In the genomic region with DNA sequence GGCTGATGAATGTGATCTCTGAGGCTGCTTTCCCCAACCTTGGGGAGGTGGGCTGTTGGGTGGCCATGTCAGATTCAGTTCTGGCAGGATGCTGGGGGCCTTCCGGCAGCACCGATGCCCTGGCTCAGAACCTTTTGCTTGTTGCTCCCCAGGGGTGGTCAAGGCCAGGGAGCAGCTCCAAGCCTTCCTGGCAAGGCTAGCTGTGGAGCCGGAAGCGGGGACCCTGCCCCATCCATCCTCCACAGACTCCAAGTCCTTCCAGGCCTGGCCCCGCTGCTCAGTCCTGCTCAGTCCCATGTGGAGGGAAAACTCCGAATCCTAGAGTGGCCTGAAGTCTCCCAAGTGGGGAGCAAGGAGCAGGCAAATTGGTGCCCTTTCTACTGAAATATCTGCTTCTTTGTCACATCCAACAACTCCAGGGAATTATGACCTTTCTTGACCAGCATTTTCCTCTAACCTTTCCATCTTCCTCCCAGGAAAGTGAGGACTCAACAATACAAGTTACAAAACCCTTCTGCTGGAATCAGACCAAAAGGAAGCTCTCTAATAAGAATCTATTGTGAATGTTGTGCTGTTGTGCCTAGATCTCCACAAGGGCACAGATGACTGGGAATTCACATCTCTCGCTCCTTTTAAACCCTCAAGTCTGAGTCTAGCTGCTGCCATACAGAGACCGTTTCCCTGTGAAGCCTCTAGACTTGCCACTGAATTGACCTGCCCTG, we compare ENCODE assay signal across 19 cellular contexts.
DNase-seq lines count a peak whose midpoint lies in the region; ATAC-seq and TF ChIP-seq lines count a peak whose summit lies in the region.
"Had no signal": no experiment of that assay in that cellular context is flagged by ENCODE, and none has a peak within 500 bp of the region (broad histone marks: within the 10 kb centered on the region; RNA-seq: fewer than 3 reads in every experiment).

No MANE protein-coding gene starts in this region.

- TF ChIP-seq POLR2A in esophagus muscularis mucosa (IDR thresholded peaks at IDR 0.05; ENCODE audit: low read depth) (no peak), prostate gland (IDR thresholded peaks at IDR 0.05) (no peak)

- TF ChIP-seq CTCF in esophagus muscularis mucosa (IDR thresholded peaks at IDR 0.05) (no peak), left lung (IDR thresholded peaks at IDR 0.05) (no peak), prostate gland (IDR thresholded peaks at IDR 0.05) (no peak), upper lobe of right lung (IDR thresholded peaks at IDR 0.05) (no peak)

- H3K27me3 ChIP-seq in esophagus muscularis mucosa (no peaks in the 10 kb centered on the region), left lung (no peaks in the 10 kb centered on the region), prostate gland (replicated peaks; ENCODE audit: insufficient read depth) (no peaks in the 10 kb centered on the region), upper lobe of right lung (no peaks in the 10 kb centered on the region), aorta (ENCODE audit: control insufficient read depth in 1 of 2, insufficient read depth in 2 of 2, low read length in 1 of 2) (no peaks in the 10 kb centered on the region)

- no peak overlapping the region for H3K4me3 ChIP-seq in esophagus muscularis mucosa
- H3K4me3 ChIP-seq in left lung, result no peak overlapping the region
- no peak overlapping the region for H3K4me3 ChIP-seq in prostate gland
- H3K4me3 ChIP-seq in upper lobe of right lung, result no peak overlapping the region
- H3K4me3 ChIP-seq in aorta (ENCODE audit: low read length in 2 of 2), result no peak overlapping the region
- H3K4me3 ChIP-seq: GM12878 had no signal

- 87% methylated on average over 6 of the region's 8 CpGs for WGBS in esophagus muscularis mucosa
- 75% methylated on average over 7 of the region's 8 CpGs for WGBS in prostate gland
- 72 to 83% methylated on average over 8 of the region's 8 CpGs for WGBS in aorta, 2 donors

- intact Hi-C loops in esophagus muscularis mucosa (cut with DNase I), result loop anchor here (5.0 kb wide), 1 partner anchor 36 kb away; no protein-coding TSS in a partner anchor
- intact Hi-C loops in left lung (cut with DNase I), result no loop called here
- intact Hi-C loops in prostate gland (cut with DNase I), result no loop called here
- intact Hi-C loops in upper lobe of right lung (cut with DNase I), result no loop called here
- intact Hi-C loops in aorta (cut with DNase I), result no loop called here

- H3K27ac ChIP-seq in esophagus muscularis mucosa (replicated peaks in 1 of 4) (peak overlapping the region; percentile 82 to 93 (median 87)), left lung (peak overlapping the region in 1 of 2 donors; percentile 40), prostate gland (peak overlapping the region; percentile 14 to 55), upper lobe of right lung (peak overlapping the region; percentile 17), aorta (ENCODE audit: low read depth in 1 of 2, low read length in 2 of 2) (no peak overlapping the region)

- peaks cover 36 to 56% (median 47%) of the 10 kb centered on the region in 4 donors for H3K4me1 ChIP-seq in esophagus muscularis mucosa
- peaks cover 0 to 22% of the 10 kb centered on the region in 2 donors for H3K4me1 ChIP-seq in left lung
- H3K4me1 ChIP-seq in prostate gland (replicated peaks), result peaks cover 7% of the 10 kb centered on the region
- H3K4me1 ChIP-seq in upper lobe of right lung, result peaks cover 30% of the 10 kb centered on the region
- H3K4me1 ChIP-seq in aorta (ENCODE audit: control insufficient read depth in 1 of 2, insufficient read depth in 2 of 2, low read length in 2 of 2), result peaks cover 0 to 3% of the 10 kb centered on the region in 2 donors

- no peaks in the 10 kb centered on the region for H3K36me3 ChIP-seq in esophagus muscularis mucosa
- no peaks in the 10 kb centered on the region for H3K36me3 ChIP-seq in left lung
- no peaks in the 10 kb centered on the region for H3K36me3 ChIP-seq in prostate gland
- no peaks in the 10 kb centered on the region for H3K36me3 ChIP-seq in upper lobe of right lung
- H3K36me3 ChIP-seq in aorta (ENCODE audit: control insufficient read depth in 1 of 2, insufficient read depth in 2 of 2, low read length in 1 of 2), result no peaks in the 10 kb centered on the region

- peak; percentile 12 for ATAC-seq in left lung
- no peak for ATAC-seq in upper lobe of right lung
- ATAC-seq in aorta (ENCODE audit: low FRiP score), result no peak
- no peak for ATAC-seq in SK-N-SH treated with all-trans-retinoic acid at 6 μM for 48 hours
- ATAC-seq: activated naive CD8-positive, alpha-beta T cell treated with anti-CD3 and anti-CD28 coated beads, Interleukin-2, amount 50 U/mL, for 24 hours had no signal

- no peak for TF ChIP-seq EP300 in esophagus muscularis mucosa (IDR thresholded peaks at IDR 0.05)

- H3K9me3 ChIP-seq in esophagus muscularis mucosa (no peaks in the 10 kb centered on the region), left lung (no peaks in the 10 kb centered on the region), prostate gland (no peaks in the 10 kb centered on the region), upper lobe of right lung (no peaks in the 10 kb centered on the region), aorta (ENCODE audit: control insufficient read depth, low read length) (no peaks in the 10 kb centered on the region)

- DNase-seq in esophagus muscularis mucosa (ENCODE audit: extremely low spot score) (no peak), left lung (peak in 1 of 2 donors; percentile 69), prostate gland (ENCODE audit: low spot score) (no peak), upper lobe of right lung (no peak), aorta (no peak), DMS 273 (lab: John Stamatoyannopoulos, UW; ENCODE audit: unreplicated experiment) (no peak)
- DNase-seq: activated CD4-positive, alpha-beta T cell treated with anti-CD3 and anti-CD28 coated beads, Interleukin-2, amount 50 U/mL, for 4 hours; activated effector memory CD4-positive, alpha-beta T cell treated with Interleukin-2 at 50 U/mL for 16 hours; activated naive CD8-positive, alpha-beta T cell treated with anti-CD3 and anti-CD28 coated beads, Interleukin-2, amount 50 U/mL, for 24 hours; AML-193; DMS79; KG1; mammary epithelial cell; NCI-H187; NCI-H345; OCI-M1; T1000 had no signal

TF ChIP-seq in SK-N-SH treated with all-trans-retinoic acid at 6 μM for 48 hours, 23 proteins besides CTCF, POLR2A, EP300 and RAD21:
- TF ChIP-seq ZNF565 (CRISPR knock-in tag; conservative IDR thresholded peaks at IDR 0.05; ENCODE audit: low read depth) (no peak), CREB5 (CRISPR knock-in tag; IDR thresholded peaks at IDR 0.05; ENCODE audit: low read depth) (no peak), ESRRG (CRISPR knock-in tag; IDR thresholded peaks at IDR 0.05) (no peak), ZNF70 (CRISPR knock-in tag; IDR thresholded peaks at IDR 0.05) (no peak), ISL1 (CRISPR knock-in tag; IDR thresholded peaks at IDR 0.05) (no peak), TSHZ2 (CRISPR knock-in tag; IDR thresholded peaks at IDR 0.05) (no peak), RARB (CRISPR knock-in tag; IDR thresholded peaks at IDR 0.05) (no peak), ZFP3 (CRISPR knock-in tag; IDR thresholded peaks at IDR 0.05) (no peak), ZC3H10 (CRISPR knock-in tag; IDR thresholded peaks at IDR 0.05) (no peak), OSR1 (CRISPR knock-in tag; IDR thresholded peaks at IDR 0.05) (no peak), GLIS3 (CRISPR knock-in tag; IDR thresholded peaks at IDR 0.05) (no peak), ARNTL (CRISPR knock-in tag; IDR thresholded peaks at IDR 0.05; ENCODE audit: borderline replicate concordance, low read depth) (no peak), CSDC2 (CRISPR knock-in tag; IDR thresholded peaks at IDR 0.05) (no peak), TOX (CRISPR knock-in tag; IDR thresholded peaks at IDR 0.05; ENCODE audit: borderline replicate concordance) (no peak), ZNF8 (CRISPR knock-in tag; IDR thresholded peaks at IDR 0.05) (no peak), BACH2 (CRISPR knock-in tag; IDR thresholded peaks at IDR 0.05; ENCODE audit: borderline replicate concordance) (no peak)

Comparison
In these comparisons a context has a peak if more than half of its experiments do, and no peak if none do; other contexts are left out.
1. H3K27ac ChIP-seq: peak in esophagus muscularis mucosa (4 of 4), prostate gland (2 of 2) and upper lobe of right lung (single experiment); none in aorta (0 of 2).